ENCODE assay signal across 8 cellular contexts in the genomic region with DNA sequence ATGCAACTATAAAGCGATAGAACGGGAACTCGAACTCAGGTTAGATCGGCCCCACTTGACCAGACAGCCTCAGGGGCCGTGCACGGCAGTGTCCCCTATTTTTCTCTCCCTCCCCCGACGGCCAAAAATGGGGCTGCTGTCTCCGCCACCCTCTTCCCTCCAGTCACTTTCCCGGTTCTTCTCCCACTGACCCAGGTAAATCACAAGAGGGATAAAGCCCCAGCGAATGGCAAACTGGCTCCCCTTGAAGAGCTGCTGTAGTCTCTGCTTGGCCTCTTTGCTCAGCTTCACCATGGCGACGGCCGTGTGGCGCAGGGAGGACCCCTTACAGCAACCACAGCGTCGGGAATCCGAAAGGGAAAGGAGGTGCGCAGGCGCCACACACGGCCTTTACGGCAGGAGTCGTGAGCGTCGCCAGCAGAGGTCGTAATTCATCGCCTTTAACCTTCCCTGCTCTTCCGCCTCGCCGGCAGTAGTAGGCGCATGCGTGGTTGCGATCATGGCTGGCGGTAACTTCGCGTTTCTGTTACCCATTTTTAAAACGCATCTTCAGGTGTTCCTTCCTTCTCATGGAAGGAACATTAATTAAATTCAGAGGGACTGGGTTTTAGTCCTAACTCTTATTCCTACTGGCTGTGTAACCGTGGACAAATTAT. TPM values are rescaled to one million over a fixed set of nuclear protein-coding genes. Genes with fewer than 3 reads are reported as not detected.
DNase-seq lines count a peak whose midpoint lies in the region; ATAC-seq, FAIRE-seq and TF ChIP-seq lines count a peak whose summit lies in the region.

A gene (minus strand): TSS at position 364 of the 656 bp plus-strand sequence. CDS start 70 bp downstream, at position 294.

- H3K4me2 ChIP-seq in DND-41 (ENCODE audit: insufficient read depth, low read length), result peak within 1 kb of the TSS; percentile 93

- peak within 1 kb of the TSS; percentile 91 for H2AFZ ChIP-seq in DND-41 (ENCODE audit: low read depth, low read length)

- TF ChIP-seq POLR2A in esophagus muscularis mucosa (IDR thresholded peaks at IDR 0.05; ENCODE audit: low read depth), result peak; percentile 45

- H3K9me3 ChIP-seq in DND-41 (ENCODE audit: insufficient read depth, low read length, severe bottlenecking) (no peaks in the 10 kb centered on the region), KOPT-K1 (ENCODE audit: insufficient read depth, low read length, poor library complexity, severe bottlenecking) (no peaks in the 10 kb centered on the region), esophagus muscularis mucosa (no peaks in the 10 kb centered on the region), muscle layer of duodenum (ENCODE audit: control insufficient read depth in 1 of 2, low read length in 2 of 2) (no peaks in the 10 kb centered on the region)

- ATAC-seq in DND-41 (ENCODE audit: insufficient read depth, low read depth) (peak; percentile 97), GM21786 (IDR thresholded peaks at IDR 0.05; ENCODE audit: unreplicated experiment) (peak; percentile 85)
- peak; percentile 91 for ATAC-seq in activated T-cell treated with anti-CD3 and anti-CD28 coated beads, Interleukin-2, amount 50 U/mL, for 72 hours (replicated peaks in 1 of 2)

- peak within 1 kb of the TSS; percentile 70 for H3K27ac ChIP-seq in DND-41 (ENCODE audit: low read length)
- H3K27ac ChIP-seq in KOPT-K1 (ENCODE audit: low read depth, low read length, poor library complexity, severe bottlenecking), result peak within 1 kb of the TSS; percentile 68
- H3K27ac ChIP-seq in esophagus muscularis mucosa (replicated peaks in 1 of 4), result peak within 1 kb of the TSS; percentile 78 to 89 (median 86)
- H3K27ac ChIP-seq in muscle layer of duodenum (ENCODE audit: low read length), result peak within 1 kb of the TSS; percentile 94

- peaks cover 4% of the 10 kb centered on the region for H3K27me3 ChIP-seq in DND-41 (ENCODE audit: insufficient read depth, low read length, poor library complexity)
- H3K27me3 ChIP-seq in esophagus muscularis mucosa, result no peaks in the 10 kb centered on the region
- no peaks in the 10 kb centered on the region for H3K27me3 ChIP-seq in muscle layer of duodenum (ENCODE audit: low read depth, low read length)

- intact Hi-C loops in esophagus muscularis mucosa (cut with DNase I), result loop anchor here (10.0 kb wide), 1 partner anchor 192 kb away; a partner anchor contains a TSS

- TF ChIP-seq CTCF in DND-41 (IDR thresholded peaks at IDR 0.05; ENCODE audit: borderline replicate concordance, extremely low read depth, low read length, poor library complexity, severe bottlenecking) (peak; percentile 44), esophagus muscularis mucosa (IDR thresholded peaks at IDR 0.05) (peak; percentile 58 to 69 (median 62))

- peaks cover 18% of the 10 kb centered on the region for H3K27me3 Mint-ChIP-seq in activated T-cell treated with anti-CD3 and anti-CD28 coated beads, Interleukin-2, amount 50 U/mL, for 72 hours (ENCODE audit: low read depth)

- H3K9ac ChIP-seq in DND-41 (ENCODE audit: low read depth, low read length), result peak within 1 kb of the TSS; percentile 71

- WGBS in esophagus muscularis mucosa, result 0% methylated on average over 38 of the region's 38 CpGs

- H3K36me3 Mint-ChIP-seq in activated T-cell treated with anti-CD3 and anti-CD28 coated beads, Interleukin-2, amount 50 U/mL, for 72 hours (ENCODE audit: insufficient read depth in 2 of 2), result peaks cover 7 to 9% of the 10 kb centered on the region in 2 donors

- no peak for TF ChIP-seq EP300 in esophagus muscularis mucosa (IDR thresholded peaks at IDR 0.05)

- H3K27ac Mint-ChIP-seq in activated T-cell treated with anti-CD3 and anti-CD28 coated beads, Interleukin-2, amount 50 U/mL, for 72 hours, result peak within 1 kb of the TSS; percentile 95

- H3K4me3 Mint-ChIP-seq in activated T-cell treated with anti-CD3 and anti-CD28 coated beads, Interleukin-2, amount 50 U/mL, for 72 hours, result peak within 1 kb of the TSS; percentile 89 to 99

- peaks cover 5% of the 10 kb centered on the region; the same call in 1 of the 2 replicates for H4K20me1 ChIP-seq in DND-41 (ENCODE audit: insufficient read depth, low read length)

- DNase-seq in DND-41 (peak; percentile 93), RCC 7860 (ENCODE audit: low spot score) (peak; percentile 97), esophagus muscularis mucosa (ENCODE audit: extremely low spot score) (peak; percentile 95)
- DNase-seq in activated T-cell treated with anti-CD3 and anti-CD28 coated beads, Interleukin-2, amount 50 U/mL, for 72 hours, result peak; percentile 86 to 89
- peak; percentile 85 to 86 for DNase-seq in stimulated activated CD8-positive, alpha-beta memory T cell treated with anti-CD3 and anti-CD28 coated beads, Interleukin-7, amount 100 ng/mL, for 4 hours (ENCODE audit: low read depth in 2 of 2)

- H3K79me2 ChIP-seq in DND-41 (ENCODE audit: insufficient read depth, low read length), result peaks cover 32% of the 10 kb centered on the region

- FAIRE-seq in RCC 7860 (lab: Jason Lieb, UNC), result peak; percentile 87

- H3K4me3 ChIP-seq in DND-41 (ENCODE audit: low read depth in 1 of 2, low read length in 2 of 2), result peak within 1 kb of the TSS; percentile 49 to 63
- peak within 1 kb of the TSS; percentile 72 to 85 (median 82) for H3K4me3 ChIP-seq in esophagus muscularis mucosa
- H3K4me3 ChIP-seq in muscle layer of duodenum (ENCODE audit: low read depth in 1 of 2, low read length in 2 of 2), result peak within 1 kb of the TSS; percentile 71 to 98

- peaks cover 13% of the 10 kb centered on the region; the same call in 1 of the 2 replicates for H3K36me3 ChIP-seq in DND-41 (ENCODE audit: insufficient read depth, low read length)
- H3K36me3 ChIP-seq in KOPT-K1 (ENCODE audit: insufficient read depth, low read length), result peaks cover 3% of the 10 kb centered on the region
- H3K36me3 ChIP-seq in esophagus muscularis mucosa, result peaks cover 2 to 6% (median 3%) of the 10 kb centered on the region in 4 donors
- H3K36me3 ChIP-seq in muscle layer of duodenum (ENCODE audit: control insufficient read depth in 1 of 2, insufficient read depth in 2 of 2, low read length in 2 of 2), result peaks cover 2 to 3% of the 10 kb centered on the region in 2 donors

- no peaks in the 10 kb centered on the region for H3K9me3 Mint-ChIP-seq in activated T-cell treated with anti-CD3 and anti-CD28 coated beads, Interleukin-2, amount 50 U/mL, for 72 hours

- peaks cover 36% of the 10 kb centered on the region for H3K4me1 ChIP-seq in DND-41 (ENCODE audit: insufficient read depth, low read length)
- H3K4me1 ChIP-seq in esophagus muscularis mucosa, result peaks cover 14 to 45% (median 36%) of the 10 kb centered on the region in 4 donors
- H3K4me1 ChIP-seq in muscle layer of duodenum (ENCODE audit: control insufficient read depth in 1 of 2, insufficient read depth in 2 of 2, low read length in 2 of 2), result peaks cover 5 to 30% of the 10 kb centered on the region in 2 donors

- H3K4me1 Mint-ChIP-seq in activated T-cell treated with anti-CD3 and anti-CD28 coated beads, Interleukin-2, amount 50 U/mL, for 72 hours (ENCODE audit: low read depth), result peaks cover 51% of the 10 kb centered on the region

RNA-seq across cellular contexts. Expression of the gene that starts here (rescaled TPM):
- total RNA-seq in activated T-cell treated with anti-CD3 and anti-CD28 coated beads, Interleukin-2, amount 50 U/mL, for 72 hours, result 100 to 1,000 TPM; 238 to 244 TPM
- 100 to 1,000 TPM; 141 to 303 (median 267) TPM for total RNA-seq in esophagus muscularis mucosa

Comparison
In these comparisons a context has a peak if more than half of its experiments do, and no peak if none do; other contexts are left out.
1. Peak in every context shown above with its lines: DNase-seq, ATAC-seq, H3K4me3 ChIP-seq and H3K27ac ChIP-seq.